ENCODE assay signal across 10 cellular contexts in genomic region chr6:135053433-135053832, GRCh38. TPM values are rescaled to one million over a fixed set of nuclear protein-coding genes. Genes with fewer than 3 reads are reported as not detected.
DNase-seq lines count a peak whose midpoint lies in the region; ATAC-seq, FAIRE-seq and TF ChIP-seq lines count a peak whose summit lies in the region.
"Had no signal": no experiment of that assay in that cellular context is flagged by ENCODE, and none has a peak within 500 bp of the region (broad histone marks: within the 10 kb centered on the region; RNA-seq: fewer than 3 reads in every experiment).

No MANE protein-coding gene starts in this region.

- peaks cover 12% of the 10 kb centered on the region for H3K4me1 ChIP-seq in A673 (ENCODE audit: insufficient read depth, low read length, poor library complexity, severe bottlenecking)
- peaks cover 8% of the 10 kb centered on the region for H3K4me1 ChIP-seq in astrocyte (ENCODE audit: insufficient read depth, low read length)
- peaks cover 23% of the 10 kb centered on the region for H3K4me1 ChIP-seq in lower lobe of right lung

- H3K36me3 Mint-ChIP-seq in HFFc6 (ENCODE audit: low read depth) (peaks cover 6% of the 10 kb centered on the region; the same call in 1 of the 2 replicates), astrocyte (ENCODE audit: low read depth, unreplicated experiment) (no peaks in the 10 kb centered on the region)

- intact Hi-C loops in A673 (cut with micrococcal nuclease; ENCODE audit: unreplicated experiment), result no loop called here
- intact Hi-C loops in lower lobe of right lung (cut with DNase I), result no loop called here

- no peak for TF ChIP-seq CTCF in A673 (conservative IDR thresholded peaks at IDR 0.05; ENCODE audit: low read depth, low read length)
- TF ChIP-seq CTCF in HFFc6 (IDR thresholded peaks at IDR 0.05), result no peak
- no peak for TF ChIP-seq CTCF in astrocyte (IDR thresholded peaks at IDR 0.05; ENCODE audit: insufficient read depth, low read depth, low read length)
- no peak for TF ChIP-seq CTCF in lower lobe of right lung (IDR thresholded peaks at IDR 0.05)

- TSS peak; percentile 58 for BruUV-seq in A673 (replicated peaks; lab: Mats Ljungman, UMichigan)

- POLR2A ChIA-PET in A673 (lab: Charles Lee; ENCODE audit: low non-redundant PET), result no interaction called here

- H3K9me3 Mint-ChIP-seq in HFFc6 (no peaks in the 10 kb centered on the region), astrocyte (ENCODE audit: unreplicated experiment) (no peaks in the 10 kb centered on the region)

- no peak for FAIRE-seq in astrocyte (lab: Jason Lieb, UNC)
- FAIRE-seq: islet of Langerhans had no signal

- DNase-seq in A673 (ENCODE audit: low spot score) (no peak), HFFc6 (no peak), astrocyte (ENCODE audit: low read depth) (no peak), lower lobe of right lung (no peak), DMS79 treated with DMSO at 0.1 percent for 48 hours (lab: John Stamatoyannopoulos, UW) (no peak), G401 (ENCODE audit: low spot score) (no peak)
- no peak for DNase-seq in activated effector memory CD4-positive, alpha-beta T cell treated with anti-CD3 and anti-CD28 coated beads, Interleukin-2, amount 50 U/mL, for 16 hours
- DNase-seq: activated CD4-positive, CD25-positive, alpha-beta regulatory T cell treated with anti-CD3 and anti-CD28 coated beads, Interleukin-2, amount 50 U/mL, for 72 hours had no signal

- H3K27me3 ChIP-seq in A673 (replicated peaks; ENCODE audit: insufficient read depth, low read depth, low read length, poor library complexity), result no peaks in the 10 kb centered on the region
- H3K27me3 ChIP-seq in astrocyte (ENCODE audit: insufficient read depth, low read length), result no peaks in the 10 kb centered on the region
- H3K27me3 ChIP-seq in lower lobe of right lung (ENCODE audit: low read depth), result no peaks in the 10 kb centered on the region

- in situ Hi-C loops in G401 (cut with HindIII; ENCODE audit: low sequenced_read_pairs), result no loop called here

- peak overlapping the region; percentile 76 for H3K4me3 ChIP-seq in A673 (ENCODE audit: low read depth, low read length, poor library complexity, severe bottlenecking)
- peak overlapping the region; percentile 99 for H3K4me3 ChIP-seq in astrocyte (ENCODE audit: insufficient read depth, low read depth, low read length)
- H3K4me3 ChIP-seq in lower lobe of right lung, result peak overlapping the region; percentile 86

- H3K27ac ChIP-seq in A673 (ENCODE audit: low read depth, low read length, poor library complexity, severe bottlenecking) (peak overlapping the region; percentile 83), astrocyte (ENCODE audit: low read depth, low read length) (no peak overlapping the region), lower lobe of right lung (no peak overlapping the region)

- ATAC-seq in lower lobe of right lung, result no peak
- ATAC-seq in GM21423 (IDR thresholded peaks at IDR 0.05; ENCODE audit: unreplicated experiment), result no peak

- peak overlapping the region; percentile 94 for H3K27ac Mint-ChIP-seq in HFFc6
- no peak overlapping the region for H3K27ac Mint-ChIP-seq in astrocyte (ENCODE audit: unreplicated experiment)

- H3K4me3 Mint-ChIP-seq in HFFc6 (peak overlapping the region; percentile 96), astrocyte (ENCODE audit: unreplicated experiment) (peak overlapping the region; percentile 97)

- H3K79me2 ChIP-seq in astrocyte (ENCODE audit: insufficient read depth, low read length), result peaks cover 59% of the 10 kb centered on the region

- peak overlapping the region; percentile 95 for H3K4me2 ChIP-seq in astrocyte (ENCODE audit: low read length)

- H3K9ac ChIP-seq in astrocyte (ENCODE audit: low read length), result peak overlapping the region; percentile 99

- H4K20me1 ChIP-seq in astrocyte (ENCODE audit: insufficient read depth, low read length), result peaks cover 28% of the 10 kb centered on the region

- H3K9me3 ChIP-seq in A673 (ENCODE audit: low read depth, low read length, poor library complexity, severe bottlenecking) (no peaks in the 10 kb centered on the region), astrocyte (ENCODE audit: insufficient read depth, low read depth, low read length) (no peaks in the 10 kb centered on the region), lower lobe of right lung (no peaks in the 10 kb centered on the region)

- H2AFZ ChIP-seq in astrocyte (ENCODE audit: low read depth, low read length), result no peak overlapping the region

- CTCF ChIA-PET in A673 (lab: Charles Lee), result no interaction called here

- H3K4me1 Mint-ChIP-seq in HFFc6 (ENCODE audit: low read depth) (peaks cover 34% of the 10 kb centered on the region), astrocyte (ENCODE audit: low read depth, unreplicated experiment) (peaks cover 3% of the 10 kb centered on the region)

- H3K27me3 Mint-ChIP-seq in HFFc6 (ENCODE audit: insufficient read depth), result no peaks in the 10 kb centered on the region; the same call in none of the 2 replicates
- no peaks in the 10 kb centered on the region for H3K27me3 Mint-ChIP-seq in astrocyte (ENCODE audit: low read depth, unreplicated experiment)

- H3K36me3 ChIP-seq in A673 (ENCODE audit: insufficient read depth, low read length, poor library complexity, severe bottlenecking) (peaks cover 6% of the 10 kb centered on the region), astrocyte (ENCODE audit: insufficient read depth, low read length) (peaks cover 6% of the 10 kb centered on the region), lower lobe of right lung (peaks cover 16% of the 10 kb centered on the region)

RNA-seq across cellular contexts. Expression of gene HBS1L, which starts 1.2 kb away (rescaled TPM):
- total RNA-seq in A673 (2021) (106 and 113 TPM in 2 replicates), astrocyte (87.8 and 90.4 TPM in 2 replicates), lower lobe of right lung (51.3 TPM)
- total RNA-seq in HFFc6 (2021; fragmentation: NEBNext Ultra II Directional; extraction: Animal tissue kit (Norgen Biotek cat#: 25700)), result 100 to 1,000 TPM; 100 to 123 (median 107) TPM
- 104 and 137 TPM in 2 replicates for total RNA-seq in G401 (2014; rRNA removed; shearing (Covaris generic))
